In genomic region chr9:124870723-124871122, GRCh38 we compare ENCODE assay signal across 9 cellular contexts. TPM values are rescaled to one million over a fixed set of nuclear protein-coding genes. Genes with fewer than 3 reads are reported as not detected.
DNase-seq lines count a peak whose midpoint lies in the region; ATAC-seq, FAIRE-seq and TF ChIP-seq lines count a peak whose summit lies in the region.
"Had no signal": no experiment of that assay in that cellular context is flagged by ENCODE, and none has a peak within 500 bp of the region (broad histone marks: within the 10 kb centered on the region; RNA-seq: fewer than 3 reads in every experiment).

No MANE protein-coding gene starts in this region.

- H3K4me1 ChIP-seq in right atrium auricular region (peaks cover 0 to 56% of the 10 kb centered on the region in 2 donors), K562 (replicated peaks in 1 of 2; ENCODE audit: control insufficient read depth in 2 of 2, insufficient read depth in 2 of 2, low read length in 2 of 2) (peaks cover 35 to 50% of the 10 kb centered on the region in 2 experiments), mesodermal cell (ENCODE audit: control insufficient read depth, insufficient read depth, low read length, poor library complexity, severe bottlenecking) (peaks cover 11% of the 10 kb centered on the region)

- no peak for DNase-seq in right atrium auricular region (ENCODE audit: low spot score)
- no peak for DNase-seq in Right ventricle myocardium inferior (ENCODE audit: missing footprints)
- DNase-seq in K562 (ENCODE audit: extremely low read depth in 1 of 4, low spot score in 3 of 4), result no peak
- no peak for DNase-seq in G401 (ENCODE audit: low spot score)
- no peak for DNase-seq in activated CD8-positive, alpha-beta memory T cell treated with anti-CD3 and anti-CD28 coated beads, Interleukin-2, amount 50 U/mL, for 48 hours
- DNase-seq: NCI-H1417 had no signal

- no peak for TF ChIP-seq EP300 in K562 (IDR thresholded peaks at IDR 0.05; ENCODE audit: low read length)

- intact Hi-C loops in Right ventricle myocardium inferior (cut with DNase I) (loop anchor here (5.0 kb wide), 2 partner anchors 72 to 277 kb away; partner anchors contain the start of gene GOLGA1), K562 (cut with micrococcal nuclease) (loop anchor here (2.0 kb wide), 1 partner anchor 70 kb away; the partner anchor contains the start of gene GOLGA1)

- peaks cover 23% of the 10 kb centered on the region for H3K36me3 ChIP-seq in right atrium auricular region
- peaks cover 62% of the 10 kb centered on the region for H3K36me3 ChIP-seq in K562 (ENCODE audit: control insufficient read depth, insufficient read depth, low read length)
- peaks cover 52% of the 10 kb centered on the region for H3K36me3 ChIP-seq in mesodermal cell (ENCODE audit: control insufficient read depth, insufficient read depth, low read length)

- no peak for TF ChIP-seq POLR2A in K562 (conservative IDR thresholded peaks at IDR 0.05)

- ATAC-seq in Right ventricle myocardium inferior (no peak), K562 (no peak), HG02884 (IDR thresholded peaks at IDR 0.05; ENCODE audit: unreplicated experiment) (no peak), GM19397 (IDR thresholded peaks at IDR 0.05; ENCODE audit: unreplicated experiment) (no peak)

- H4K20me1 ChIP-seq in K562 (replicated peaks; ENCODE audit: control insufficient read depth, insufficient read depth, low read length), result peaks cover 28% of the 10 kb centered on the region

- H3K9ac ChIP-seq in K562 (ENCODE audit: insufficient read depth in 1 of 2, low read depth in 2 of 2, low read length in 2 of 2), result peak overlapping the region; percentile 98 to 99

- no peak overlapping the region for H2AFZ ChIP-seq in K562 (ENCODE audit: low read depth, low read length)

- TF ChIP-seq CTCF in right atrium auricular region (IDR thresholded peaks at IDR 0.05) (no peak), K562 (IDR thresholded peaks at IDR 0.05 in 2 of 3, conservative IDR thresholded peaks at IDR 0.05 in 1 of 3; ENCODE audit: insufficient read depth in 2 of 3, low read depth in 1 of 3, low read length in 3 of 3) (no peak)

- WGBS in K562 (ENCODE audit: insufficient coverage, low coverage, missing lambda C conversion rate), result 19% methylated on average over 6 of the region's 6 CpGs
- WGBS in mesodermal cell (ENCODE audit: insufficient coverage in 2 of 2), 2 experiments, result 73 to 81% methylated on average over 5 to 6 of the region's 6 CpGs

- H3K4me3 ChIP-seq in right atrium auricular region (peak overlapping the region in 1 of 2 donors; percentile 80), K562 (peak overlapping the region; percentile 91), mesodermal cell (ENCODE audit: extremely low read depth, insufficient read depth, low read length, poor library complexity, severe bottlenecking) (peak overlapping the region; percentile 93)

- peaks cover 89% of the 10 kb centered on the region for H3K79me2 ChIP-seq in K562 (ENCODE audit: control insufficient read depth, insufficient read depth, low read length)

- H3K4me2 ChIP-seq in K562 (ENCODE audit: insufficient read depth, low read length), result peak overlapping the region; percentile 100

- H3K27ac ChIP-seq in right atrium auricular region (peak overlapping the region; percentile 92 to 96), K562 (ENCODE audit: extremely low read depth, low read depth, low read length) (peak overlapping the region; percentile 97), mesodermal cell (ENCODE audit: low read depth, low read length, severe bottlenecking) (no peak overlapping the region)

- H3K27me3 ChIP-seq in right atrium auricular region (no peaks in the 10 kb centered on the region), K562 (ENCODE audit: control insufficient read depth in 2 of 2, insufficient read depth in 2 of 2, low read length in 2 of 2) (no peaks in the 10 kb centered on the region)

- no TSS peak for BruUV-seq in K562 (replicated peaks; lab: Mats Ljungman, UMichigan)

- peaks cover 16% of the 10 kb centered on the region for H3K9me1 ChIP-seq in K562 (ENCODE audit: control insufficient read depth, insufficient read depth, low read length)

- in situ Hi-C loops in K562 (cut with MboI) (no loop called here), G401 (cut with HindIII; ENCODE audit: low sequenced_read_pairs) (no loop called here)

- no peak for TF ChIP-seq RAD21 in K562 (CRISPR knock-in tag; conservative IDR thresholded peaks at IDR 0.05 in 1 of 2, IDR thresholded peaks at IDR 0.05 in 1 of 2)

- FAIRE-seq in K562 (lab: Jason Lieb, UNC), result peak; percentile 15

- POLR2A ChIA-PET in K562 (lab: Yijun Ruan, JAX), result interaction anchor here (0.6 to 2.0 kb wide), 9 partner anchors 9 to 1690 kb away, joined by 3 to 9 read pairs (median 3); partner anchors contain the start of genes ARPC5L and RPL35

- CTCF ChIA-PET in K562 (lab: Yijun Ruan, JAX; ENCODE audit: low intra/inter-chr PET ratio), result no interaction called here

- no peaks in the 10 kb centered on the region for H3K9me3 ChIP-seq in right atrium auricular region
- no peaks in the 10 kb centered on the region for H3K9me3 ChIP-seq in K562 (replicated peaks; ENCODE audit: control insufficient read depth, insufficient read depth, low read depth, low read length)
- H3K9me3 ChIP-seq in mesodermal cell (ENCODE audit: control insufficient read depth, low read length), result no peaks in the 10 kb centered on the region

RNA-seq across cellular contexts. Expression of gene ARPC5L, which starts 8.8 kb away (rescaled TPM):
- total RNA-seq in right atrium auricular region (10 to 100 TPM; 21.7 to 23.5 TPM), Right ventricle myocardium inferior (41.8 TPM), K562 (2014; rRNA removed) (63.8 and 64.3 TPM in 2 replicates), K562 (2014; rRNA removed; fragmentation: Illumina TruSeq; extraction: Trizol) (56.8 and 63.7 TPM in 2 replicates), K562 (2015; rRNA removed; fragmentation: Illumina TruSeq; extraction: Trizol) (63.9 and 64.1 TPM in 2 replicates), K562 (2021) (58.1 and 65.2 TPM in 2 replicates)
- total RNA-seq in K562 (2011; cell fraction: chromatin; rRNA removed; ENCODE audit: low replicate concordance), result 58.8 and 69.4 TPM in 2 replicates
- total RNA-seq in K562 (2011; cell fraction: nucleolus; rRNA removed), result 35.7 and 42.4 TPM in 2 replicates
- total RNA-seq in K562 (2011; cell fraction: nucleoplasm; rRNA removed), result 46.7 and 58.8 TPM in 2 replicates
- polyA plus RNA-seq in K562 (2011; rRNA removed) (62.9 and 89.7 TPM in 2 replicates), K562 (2014; fragmentation: Illumina TruSeq; extraction: Trizol) (50.7 and 51.8 TPM in 2 replicates), K562 (2014; fragmentation: Nextera tagmentation; extraction: Ambion mirVana) (10 to 100 TPM; 25.4 to 26.3 TPM), K562 (2014; rRNA removed) (111 and 113 TPM in 2 replicates)
- polyA plus RNA-seq in K562 (2011; cell fraction: cytosol; rRNA removed), result 44.8 TPM in 2 replicates
- polyA plus RNA-seq in K562 (2011; cell fraction: nucleus; rRNA removed), result 26.6 and 32.7 TPM in 2 replicates
- polyA plus RNA-seq in K562 (2012), result 58.5 and 69.9 TPM in 2 replicates
- 42.7 and 53.5 TPM in 2 replicates for polyA minus RNA-seq in K562 (2011; rRNA and poly(A)+ RNA removed)
- polyA minus RNA-seq in K562 (2011; cell fraction: cytosol; rRNA and poly(A)+ RNA removed), result 15.4 and 22.6 TPM in 2 replicates
- polyA minus RNA-seq in K562 (2011; cell fraction: nucleus; rRNA and poly(A)+ RNA removed), result 12.3 and 12.5 TPM in 2 replicates
- polyA plus RNA-seq in mesodermal cell (2013, experiment 1 of 2), result 39.4 TPM
- 36.0 TPM for polyA plus RNA-seq in mesodermal cell (2013, experiment 2 of 2)
- total RNA-seq in G401 (2014; rRNA removed; shearing (Covaris generic)), result 29.4 and 46.0 TPM in 2 replicates

RNA-seq across cellular contexts. Expression of gene RPL35, which starts 9.0 kb away (rescaled TPM):
- 1,000 to 10,000 TPM in 1 of 2 donors, 100 to 1,000 TPM in 1; 846 to 1,378 TPM for total RNA-seq in right atrium auricular region
- total RNA-seq in Right ventricle myocardium inferior, result 752 TPM
- 82.3 and 233 TPM in 2 replicates for total RNA-seq in K562 (2011; cell fraction: chromatin; rRNA removed; ENCODE audit: low replicate concordance)
- total RNA-seq in K562 (2011; cell fraction: nucleolus; rRNA removed), result 710 and 759 TPM in 2 replicates
- total RNA-seq in K562 (2011; cell fraction: nucleoplasm; rRNA removed), result 556 and 654 TPM in 2 replicates
- total RNA-seq in K562 (2014; rRNA removed), result 3,379 and 5,070 TPM in 2 replicates
- 1,284 and 1,755 TPM in 2 replicates for total RNA-seq in K562 (2014; rRNA removed; fragmentation: Illumina TruSeq; extraction: Trizol)
- 3,383 and 3,546 TPM in 2 replicates for total RNA-seq in K562 (2015; rRNA removed; fragmentation: Illumina TruSeq; extraction: Trizol)
- 2,106 and 2,300 TPM in 2 replicates for total RNA-seq in K562 (2021)
- 2,343 and 2,530 TPM in 2 replicates for polyA plus RNA-seq in K562 (2011; rRNA removed)
- polyA plus RNA-seq in K562 (2011; cell fraction: cytosol; rRNA removed), result 2,634 and 3,242 TPM in 2 replicates
- polyA plus RNA-seq in K562 (2011; cell fraction: nucleus; rRNA removed), result 2,032 and 2,780 TPM in 2 replicates
- 2,776 and 4,833 TPM in 2 replicates for polyA plus RNA-seq in K562 (2012)
- polyA plus RNA-seq in K562 (2014; fragmentation: Illumina TruSeq; extraction: Trizol), result 3,405 and 3,414 TPM in 2 replicates
- 1,000 to 10,000 TPM; 4,709 to 5,101 TPM for polyA plus RNA-seq in K562 (2014; fragmentation: Nextera tagmentation; extraction: Ambion mirVana)
- polyA plus RNA-seq in K562 (2014; rRNA removed), result 4,604 and 5,028 TPM in 2 replicates
- 286 and 426 TPM in 2 replicates for polyA minus RNA-seq in K562 (2011; rRNA and poly(A)+ RNA removed)
- polyA minus RNA-seq in K562 (2011; cell fraction: cytosol; rRNA and poly(A)+ RNA removed), result 256 and 334 TPM in 2 replicates
- 214 and 338 TPM in 2 replicates for polyA minus RNA-seq in K562 (2011; cell fraction: nucleus; rRNA and poly(A)+ RNA removed)
- polyA plus RNA-seq in mesodermal cell (2013, experiment 1 of 2), result 2,117 TPM
- polyA plus RNA-seq in mesodermal cell (2013, experiment 2 of 2), result 1,972 TPM
- 2,015 and 3,321 TPM in 2 replicates for total RNA-seq in G401 (2014; rRNA removed; shearing (Covaris generic))

RNA-seq across cellular contexts. Expression of gene WDR38, which starts 17.5 kb away (rescaled TPM):
- total RNA-seq in right atrium auricular region (not detected), Right ventricle myocardium inferior (not detected), K562 (2014; rRNA removed) (not detected in 2 replicates), K562 (2014; rRNA removed; fragmentation: Illumina TruSeq; extraction: Trizol) (not detected in 2 replicates), K562 (2015; rRNA removed; fragmentation: Illumina TruSeq; extraction: Trizol) (not detected in 2 replicates), K562 (2021) (not detected in 2 replicates)
- not detected in 2 replicates for total RNA-seq in K562 (2011; cell fraction: chromatin; rRNA removed; ENCODE audit: low replicate concordance)
- not detected in 2 replicates for total RNA-seq in K562 (2011; cell fraction: nucleolus; rRNA removed)
- not detected in 2 replicates for total RNA-seq in K562 (2011; cell fraction: nucleoplasm; rRNA removed)
- polyA plus RNA-seq in K562 (2011; rRNA removed) (not detected in 2 replicates), K562 (2014; fragmentation: Illumina TruSeq; extraction: Trizol) (not detected in 2 replicates), K562 (2014; fragmentation: Nextera tagmentation; extraction: Ambion mirVana) (not detected), K562 (2014; rRNA removed) (not detected in 2 replicates)
- not detected in 2 replicates for polyA plus RNA-seq in K562 (2011; cell fraction: cytosol; rRNA removed)
- not detected in 2 replicates for polyA plus RNA-seq in K562 (2011; cell fraction: nucleus; rRNA removed)
- 0.05 TPM in 1 of 2 replicates, not detected in the other for polyA plus RNA-seq in K562 (2012)
- polyA minus RNA-seq in K562 (2011; rRNA and poly(A)+ RNA removed), result not detected in 2 replicates
- polyA minus RNA-seq in K562 (2011; cell fraction: cytosol; rRNA and poly(A)+ RNA removed), result not detected in 2 replicates
- not detected in 2 replicates for polyA minus RNA-seq in K562 (2011; cell fraction: nucleus; rRNA and poly(A)+ RNA removed)
- not detected for polyA plus RNA-seq in mesodermal cell (2013, experiment 1 of 2)
- polyA plus RNA-seq in mesodermal cell (2013, experiment 2 of 2), result not detected
- 0.62 TPM in 1 of 2 replicates, not detected in the other for total RNA-seq in G401 (2014; rRNA removed; shearing (Covaris generic))
